Comparison of ENCODE assay signal across 11 cellular contexts in the genomic region with DNA sequence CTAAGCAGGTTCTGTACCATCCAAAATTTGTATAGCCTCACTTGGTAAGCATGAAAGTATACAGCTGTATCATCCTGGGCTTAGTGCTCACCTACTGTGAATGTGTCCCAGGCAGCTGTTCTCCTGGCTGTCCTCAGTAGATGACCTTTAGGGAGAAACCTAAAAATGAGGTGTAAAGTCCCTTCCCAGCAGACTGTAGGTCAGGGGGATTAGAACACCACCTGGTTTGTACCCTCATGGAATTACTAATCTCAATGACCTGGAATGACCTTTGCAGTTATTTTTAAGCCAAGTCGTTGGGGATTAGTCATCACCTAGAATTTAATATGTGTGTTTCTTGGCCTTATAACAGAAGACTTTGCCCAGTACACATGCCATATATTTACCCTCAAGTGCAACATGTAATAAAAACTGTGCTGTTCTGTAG. TPM values are rescaled to one million over a fixed set of nuclear protein-coding genes. Genes with fewer than 3 reads are reported as not detected.
DNase-seq lines count a peak whose midpoint lies in the region; ATAC-seq and TF ChIP-seq lines count a peak whose summit lies in the region.
"Had no signal": no experiment of that assay in that cellular context is flagged by ENCODE, and none has a peak within 500 bp of the region (broad histone marks: within the 10 kb centered on the region; RNA-seq: fewer than 3 reads in every experiment).

No MANE protein-coding gene starts in this region.

- no peak for TF ChIP-seq POLR2A in spleen (IDR thresholded peaks at IDR 0.05)

- H3K27me3 ChIP-seq in mammary epithelial cell (ENCODE audit: insufficient read depth, low read length) (no peaks in the 10 kb centered on the region), spleen (replicated peaks in 1 of 7) (no peaks in the 10 kb centered on the region)

- H4K20me1 ChIP-seq in mammary epithelial cell (ENCODE audit: insufficient read depth, low read length) = no peaks in the 10 kb centered on the region

- dilution Hi-C loops in mammary epithelial cell (cut with HindIII; ENCODE audit: low sequenced_read_pairs) = no loop called here

- H3K27ac ChIP-seq in mammary epithelial cell (ENCODE audit: insufficient read depth, low read depth, low read length) = no peak overlapping the region
- no peak overlapping the region for H3K27ac ChIP-seq in spleen

- H3K9me3 ChIP-seq in mammary epithelial cell (replicated peaks; ENCODE audit: insufficient read depth, low read length) (no peaks in the 10 kb centered on the region), spleen (no peaks in the 10 kb centered on the region)

- no peaks in the 10 kb centered on the region for H3K27me3 Mint-ChIP-seq in stimulated activated naive CD8-positive, alpha-beta T cell treated with anti-CD3 and anti-CD28 coated beads, Interleukin-15, amount 100 ng/mL, for 72 hours

- no peak overlapping the region for H3K4me3 ChIP-seq in mammary epithelial cell (replicated peaks in 1 of 3; ENCODE audit: insufficient read depth in 1 of 3, low read depth in 2 of 3, low read length in 3 of 3)
- H3K4me3 ChIP-seq in spleen = no peak overlapping the region

- H3K36me3 ChIP-seq in mammary epithelial cell (ENCODE audit: insufficient read depth, low read length) = no peaks in the 10 kb centered on the region
- H3K36me3 ChIP-seq in spleen = no peaks in the 10 kb centered on the region

- H3K27ac Mint-ChIP-seq in stimulated activated naive CD8-positive, alpha-beta T cell treated with anti-CD3 and anti-CD28 coated beads, Interleukin-15, amount 100 ng/mL, for 72 hours = no peak overlapping the region
- H3K27ac Mint-ChIP-seq in stimulated activated effector memory CD8-positive, alpha-beta T cell treated with anti-CD3 and anti-CD28 coated beads, Interleukin-12 subunit alpha, Interleukin-12 subunit beta, amount 100 ng/mL, for 72 hours = no peak overlapping the region
- H3K27ac Mint-ChIP-seq: naive B cell had no signal

- H2AFZ ChIP-seq in mammary epithelial cell (ENCODE audit: low read depth, low read length) = no peak overlapping the region

- no peak overlapping the region for H3K9ac ChIP-seq in mammary epithelial cell (ENCODE audit: insufficient read depth, low read length)

- intact Hi-C loops in mammary epithelial cell (cut with micrococcal nuclease) = no loop called here
- intact Hi-C loops in spleen (cut with DNase I; ENCODE audit: low total_unique reads) = no loop called here

- in situ Hi-C loops in mammary epithelial cell (cut with MboI; ENCODE audit: low sequenced_read_pairs in 2 of 2) = no loop called here

- BruUV-seq in mammary epithelial cell (replicated peaks; lab: Mats Ljungman, UMichigan) = no TSS peak

- H3K4me1 Mint-ChIP-seq in stimulated activated naive CD8-positive, alpha-beta T cell treated with anti-CD3 and anti-CD28 coated beads, Interleukin-15, amount 100 ng/mL, for 72 hours = no peaks in the 10 kb centered on the region
- H3K4me1 Mint-ChIP-seq in stimulated activated effector memory CD8-positive, alpha-beta T cell treated with anti-CD3 and anti-CD28 coated beads, Interleukin-12 subunit alpha, Interleukin-12 subunit beta, amount 100 ng/mL, for 72 hours = no peaks in the 10 kb centered on the region
- H3K4me1 Mint-ChIP-seq: naive B cell had no signal

- WGBS in mammary epithelial cell (ENCODE audit: low coverage, missing lambda C conversion rate) = 8% methylated on average over 1 of the region's 1 CpG
- 11 to 50% (median 28%) methylated on average over 1 of the region's 1 CpG for WGBS in spleen, 5 donors

- H3K4me1 ChIP-seq in mammary epithelial cell (ENCODE audit: insufficient read depth, low read length) (peaks cover 20% of the 10 kb centered on the region), spleen (no peaks in the 10 kb centered on the region)

- no peaks in the 10 kb centered on the region for H3K9me3 Mint-ChIP-seq in stimulated activated naive CD8-positive, alpha-beta T cell treated with anti-CD3 and anti-CD28 coated beads, Interleukin-15, amount 100 ng/mL, for 72 hours
- no peaks in the 10 kb centered on the region for H3K9me3 Mint-ChIP-seq in stimulated activated effector memory CD8-positive, alpha-beta T cell treated with anti-CD3 and anti-CD28 coated beads, Interleukin-12 subunit alpha, Interleukin-12 subunit beta, amount 100 ng/mL, for 72 hours

- no peak overlapping the region for H3K4me2 ChIP-seq in mammary epithelial cell (ENCODE audit: insufficient read depth, low read depth, low read length)

- peak; percentile 5 for DNase-seq in ELR (ENCODE audit: low read depth)
- peak; percentile 52 for DNase-seq in mammary epithelial cell
- peak; percentile 55 for DNase-seq in myocyte (ENCODE audit: low read depth)
- DNase-seq in stimulated activated naive CD8-positive, alpha-beta T cell treated with anti-CD3 and anti-CD28 coated beads, Interleukin-15, amount 100 ng/mL, for 72 hours = no peak
- no peak for DNase-seq in spleen
- DNase-seq in stimulated activated effector memory CD8-positive, alpha-beta T cell treated with anti-CD3 and anti-CD28 coated beads, Interleukin-12 subunit alpha, Interleukin-12 subunit beta, amount 100 ng/mL, for 72 hours (ENCODE audit: low spot score in 2 of 2) = no peak
- DNase-seq in NAMALWA (ENCODE audit: low spot score) = no peak
- DNase-seq: activated CD8-positive, alpha-beta memory T cell treated with anti-CD3 and anti-CD28 coated beads, Interleukin-2, amount 50 U/mL, for 4 hours; amygdala; naive B cell had no signal

- ATAC-seq in HG03378 (IDR thresholded peaks at IDR 0.05; ENCODE audit: unreplicated experiment) = peak; percentile 43
- no peak for ATAC-seq in stimulated activated naive CD8-positive, alpha-beta T cell treated with anti-CD3 and anti-CD28 coated beads, Interleukin-15, amount 100 ng/mL, for 72 hours
- no peak for ATAC-seq in stimulated activated effector memory CD8-positive, alpha-beta T cell treated with anti-CD3 and anti-CD28 coated beads, Interleukin-12 subunit alpha, Interleukin-12 subunit beta, amount 100 ng/mL, for 72 hours

- H3K36me3 Mint-ChIP-seq in stimulated activated effector memory CD8-positive, alpha-beta T cell treated with anti-CD3 and anti-CD28 coated beads, Interleukin-12 subunit alpha, Interleukin-12 subunit beta, amount 100 ng/mL, for 72 hours = no peaks in the 10 kb centered on the region
- H3K36me3 Mint-ChIP-seq: naive B cell had no signal

- CTCF ChIA-PET in mammary epithelial cell (lab: Charles Lee; ENCODE audit: low non-redundant PET) = no interaction called here

- H3K4me3 Mint-ChIP-seq in stimulated activated naive CD8-positive, alpha-beta T cell treated with anti-CD3 and anti-CD28 coated beads, Interleukin-15, amount 100 ng/mL, for 72 hours = no peak overlapping the region
- no peak overlapping the region for H3K4me3 Mint-ChIP-seq in stimulated activated effector memory CD8-positive, alpha-beta T cell treated with anti-CD3 and anti-CD28 coated beads, Interleukin-12 subunit alpha, Interleukin-12 subunit beta, amount 100 ng/mL, for 72 hours
- H3K4me3 Mint-ChIP-seq: naive B cell had no signal

- H3K79me2 ChIP-seq in mammary epithelial cell (ENCODE audit: insufficient read depth, low read length) = no peaks in the 10 kb centered on the region

- TF ChIP-seq CTCF in mammary epithelial cell (conservative IDR thresholded peaks at IDR 0.05 in 1 of 2, IDR thresholded peaks at IDR 0.05 in 1 of 2; ENCODE audit: extremely low read depth in 1 of 2, insufficient read depth in 1 of 2, low read depth in 1 of 2, low read length in 2 of 2) (no peak), spleen (IDR thresholded peaks at IDR 0.05 in 8 of 11, conservative IDR thresholded peaks at IDR 0.05 in 3 of 11) (no peak)

RNA-seq across cellular contexts. Expression of a gene that starts 39.1 kb away (rescaled TPM):
- total RNA-seq in mammary epithelial cell = 10 to 100 TPM in 1 of 2 donors, 1 to 10 TPM in 1; 6.8 to 18.5 TPM
- polyA plus RNA-seq in mammary epithelial cell = 11.1 TPM
- polyA minus RNA-seq in mammary epithelial cell = 24.9 TPM
- total RNA-seq in myocyte = 9.8 and 12.6 TPM in 2 replicates
- 11.1 TPM for polyA plus RNA-seq in myocyte (2012)
- 10 to 100 TPM in 5 of 7 donors, 1 to 10 TPM in 2; 8.1 to 13.3 (median 11.9) TPM for total RNA-seq in spleen
- 1 to 10 TPM; 1.0 to 1.6 (median 1.5) TPM for polyA plus RNA-seq in spleen

RNA-seq across cellular contexts. Expression of a gene that starts 42.4 kb away (rescaled TPM):
- not detected for total RNA-seq in mammary epithelial cell
- not detected for polyA plus RNA-seq in mammary epithelial cell
- not detected for polyA minus RNA-seq in mammary epithelial cell
- 151 and 204 TPM in 2 replicates for total RNA-seq in myocyte
- 68.5 TPM for polyA plus RNA-seq in myocyte (2012)
- not detected for total RNA-seq in spleen
- under 1 TPM in 1 of 3 donors, not detected in 2; 0.15 TPM for polyA plus RNA-seq in spleen

RNA-seq across cellular contexts. Expression of a gene that starts 55.4 kb away (rescaled TPM):
- 1 to 10 TPM; 1.5 to 3.0 TPM for total RNA-seq in mammary epithelial cell
- 0.71 TPM for polyA plus RNA-seq in mammary epithelial cell
- not detected for polyA minus RNA-seq in mammary epithelial cell
- total RNA-seq in myocyte = 0.37 and 0.68 TPM in 2 replicates
- polyA plus RNA-seq in myocyte (2012) = 0.91 TPM
- 1 to 10 TPM; 1.7 to 5.7 (median 2.5) TPM for total RNA-seq in spleen
- under 1 TPM; 0.28 to 0.48 (median 0.33) TPM for polyA plus RNA-seq in spleen

Comparison
In these comparisons a context has a peak if more than half of its experiments do, and no peak if none do; other contexts are left out.
1. DNase-seq: peak in ELR (single experiment), mammary epithelial cell (single experiment) and myocyte (single experiment); none in stimulated activated naive CD8-positive, alpha-beta T cell treated with anti-CD3 and anti-CD28 coated beads, Interleukin-15, amount 100 ng/mL, for 72 hours (0 of 2), spleen (single experiment), stimulated activated effector memory CD8-positive, alpha-beta T cell treated with anti-CD3 and anti-CD28 coated beads, Interleukin-12 subunit alpha, Interleukin-12 subunit beta, amount 100 ng/mL, for 72 hours (0 of 2) and NAMALWA (single experiment).
2. RNA of a gene that starts 42.4 kb away (total RNA-seq): 151 to 204 TPM in myocyte; not detected in mammary epithelial cell and not detected in spleen; every median in the first group is over 100 times any median in the second.